1 cellular context compared by ENCODE assay signal in the genomic region with DNA sequence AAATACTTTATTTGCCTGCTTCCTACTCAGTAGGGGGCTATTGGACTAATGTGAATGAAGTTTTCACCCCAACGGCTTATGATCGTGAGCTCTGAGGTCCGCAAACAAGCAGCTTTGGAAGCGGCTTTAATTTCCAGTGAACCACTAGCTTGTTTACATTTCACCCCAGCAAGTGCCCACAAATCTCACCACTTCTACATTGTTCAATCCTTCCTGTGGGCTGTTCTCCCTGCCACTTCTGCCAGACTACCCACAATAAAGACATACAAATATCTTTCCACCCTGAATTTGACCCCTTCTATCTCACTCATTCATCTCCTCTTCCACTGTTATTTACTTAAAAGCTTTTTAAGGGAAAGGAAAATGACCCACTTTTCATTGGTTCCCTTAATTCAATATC.
TF ChIP-seq lines count a peak whose summit lies in the region.

No MANE protein-coding gene starts in this region.

TF ChIP-seq in GM23338, 12 proteins besides CTCF, POLR2A, EP300 and RAD21 (continued from another document):
- TF ChIP-seq, protein P1, sequence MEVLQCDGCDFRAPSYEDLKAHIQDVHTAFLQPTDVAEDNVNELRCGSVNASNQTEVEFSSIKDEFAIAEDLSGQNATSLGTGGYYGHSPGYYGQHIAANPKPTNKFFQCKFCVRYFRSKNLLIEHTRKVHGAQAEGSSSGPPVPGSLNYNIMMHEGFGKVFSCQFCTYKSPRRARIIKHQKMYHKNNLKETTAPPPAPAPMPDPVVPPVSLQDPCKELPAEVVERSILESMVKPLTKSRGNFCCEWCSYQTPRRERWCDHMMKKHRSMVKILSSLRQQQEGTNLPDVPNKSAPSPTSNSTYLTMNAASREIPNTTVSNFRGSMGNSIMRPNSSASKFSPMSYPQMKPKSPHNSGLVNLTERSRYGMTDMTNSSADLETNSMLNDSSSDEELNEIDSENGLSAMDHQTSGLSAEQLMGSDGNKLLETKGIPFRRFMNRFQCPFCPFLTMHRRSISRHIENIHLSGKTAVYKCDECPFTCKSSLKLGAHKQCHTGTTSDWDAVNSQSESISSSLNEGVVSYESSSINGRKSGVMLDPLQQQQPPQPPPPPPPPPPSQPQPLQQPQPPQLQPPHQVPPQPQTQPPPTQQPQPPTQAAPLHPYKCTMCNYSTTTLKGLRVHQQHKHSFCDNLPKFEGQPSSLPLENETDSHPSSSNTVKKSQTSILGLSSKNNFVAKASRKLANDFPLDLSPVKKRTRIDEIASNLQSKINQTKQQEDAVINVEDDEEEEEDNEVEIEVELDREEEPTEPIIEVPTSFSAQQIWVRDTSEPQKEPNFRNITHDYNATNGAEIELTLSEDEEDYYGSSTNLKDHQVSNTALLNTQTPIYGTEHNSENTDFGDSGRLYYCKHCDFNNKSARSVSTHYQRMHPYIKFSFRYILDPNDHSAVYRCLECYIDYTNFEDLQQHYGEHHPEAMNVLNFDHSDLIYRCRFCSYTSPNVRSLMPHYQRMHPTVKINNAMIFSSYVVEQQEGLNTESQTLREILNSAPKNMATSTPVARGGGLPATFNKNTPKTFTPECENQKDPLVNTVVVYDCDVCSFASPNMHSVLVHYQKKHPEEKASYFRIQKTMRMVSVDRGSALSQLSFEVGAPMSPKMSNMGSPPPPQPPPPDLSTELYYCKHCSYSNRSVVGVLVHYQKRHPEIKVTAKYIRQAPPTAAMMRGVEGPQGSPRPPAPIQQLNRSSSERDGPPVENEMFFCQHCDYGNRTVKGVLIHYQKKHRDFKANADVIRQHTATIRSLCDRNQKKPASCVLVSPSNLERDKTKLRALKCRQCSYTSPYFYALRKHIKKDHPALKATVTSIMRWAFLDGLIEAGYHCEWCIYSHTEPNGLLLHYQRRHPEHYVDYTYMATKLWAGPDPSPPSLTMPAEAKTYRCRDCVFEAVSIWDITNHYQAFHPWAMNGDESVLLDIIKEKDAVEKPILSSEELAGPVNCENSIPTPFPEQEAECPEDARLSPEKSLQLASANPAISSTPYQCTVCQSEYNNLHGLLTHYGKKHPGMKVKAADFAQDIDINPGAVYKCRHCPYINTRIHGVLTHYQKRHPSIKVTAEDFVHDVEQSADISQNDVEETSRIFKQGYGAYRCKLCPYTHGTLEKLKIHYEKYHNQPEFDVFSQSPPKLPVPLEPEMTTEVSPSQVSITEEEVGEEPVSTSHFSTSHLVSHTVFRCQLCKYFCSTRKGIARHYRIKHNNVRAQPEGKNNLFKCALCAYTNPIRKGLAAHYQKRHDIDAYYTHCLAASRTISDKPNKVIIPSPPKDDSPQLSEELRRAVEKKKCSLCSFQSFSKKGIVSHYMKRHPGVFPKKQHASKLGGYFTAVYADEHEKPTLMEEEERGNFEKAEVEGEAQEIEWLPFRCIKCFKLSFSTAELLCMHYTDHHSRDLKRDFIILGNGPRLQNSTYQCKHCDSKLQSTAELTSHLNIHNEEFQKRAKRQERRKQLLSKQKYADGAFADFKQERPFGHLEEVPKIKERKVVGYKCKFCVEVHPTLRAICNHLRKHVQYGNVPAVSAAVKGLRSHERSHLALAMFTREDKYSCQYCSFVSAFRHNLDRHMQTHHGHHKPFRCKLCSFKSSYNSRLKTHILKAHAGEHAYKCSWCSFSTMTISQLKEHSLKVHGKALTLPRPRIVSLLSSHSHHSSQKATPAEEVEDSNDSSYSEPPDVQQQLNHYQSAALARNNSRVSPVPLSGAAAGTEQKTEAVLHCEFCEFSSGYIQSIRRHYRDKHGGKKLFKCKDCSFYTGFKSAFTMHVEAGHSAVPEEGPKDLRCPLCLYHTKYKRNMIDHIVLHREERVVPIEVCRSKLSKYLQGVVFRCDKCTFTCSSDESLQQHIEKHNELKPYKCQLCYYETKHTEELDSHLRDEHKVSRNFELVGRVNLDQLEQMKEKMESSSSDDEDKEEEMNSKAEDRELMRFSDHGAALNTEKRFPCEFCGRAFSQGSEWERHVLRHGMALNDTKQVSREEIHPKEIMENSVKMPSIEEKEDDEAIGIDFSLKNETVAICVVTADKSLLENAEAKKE (CRISPR knock-in tag; IDR thresholded peaks at IDR 0.05): no peak
- no peak for TF ChIP-seq JUNB (IDR thresholded peaks at IDR 0.05; ENCODE audit: unreplicated experiment)
- no peak for TF ChIP-seq POLR2AphosphoS5 (IDR thresholded peaks at IDR 0.05; ENCODE audit: low read depth)
- TF ChIP-seq, protein P2, sequence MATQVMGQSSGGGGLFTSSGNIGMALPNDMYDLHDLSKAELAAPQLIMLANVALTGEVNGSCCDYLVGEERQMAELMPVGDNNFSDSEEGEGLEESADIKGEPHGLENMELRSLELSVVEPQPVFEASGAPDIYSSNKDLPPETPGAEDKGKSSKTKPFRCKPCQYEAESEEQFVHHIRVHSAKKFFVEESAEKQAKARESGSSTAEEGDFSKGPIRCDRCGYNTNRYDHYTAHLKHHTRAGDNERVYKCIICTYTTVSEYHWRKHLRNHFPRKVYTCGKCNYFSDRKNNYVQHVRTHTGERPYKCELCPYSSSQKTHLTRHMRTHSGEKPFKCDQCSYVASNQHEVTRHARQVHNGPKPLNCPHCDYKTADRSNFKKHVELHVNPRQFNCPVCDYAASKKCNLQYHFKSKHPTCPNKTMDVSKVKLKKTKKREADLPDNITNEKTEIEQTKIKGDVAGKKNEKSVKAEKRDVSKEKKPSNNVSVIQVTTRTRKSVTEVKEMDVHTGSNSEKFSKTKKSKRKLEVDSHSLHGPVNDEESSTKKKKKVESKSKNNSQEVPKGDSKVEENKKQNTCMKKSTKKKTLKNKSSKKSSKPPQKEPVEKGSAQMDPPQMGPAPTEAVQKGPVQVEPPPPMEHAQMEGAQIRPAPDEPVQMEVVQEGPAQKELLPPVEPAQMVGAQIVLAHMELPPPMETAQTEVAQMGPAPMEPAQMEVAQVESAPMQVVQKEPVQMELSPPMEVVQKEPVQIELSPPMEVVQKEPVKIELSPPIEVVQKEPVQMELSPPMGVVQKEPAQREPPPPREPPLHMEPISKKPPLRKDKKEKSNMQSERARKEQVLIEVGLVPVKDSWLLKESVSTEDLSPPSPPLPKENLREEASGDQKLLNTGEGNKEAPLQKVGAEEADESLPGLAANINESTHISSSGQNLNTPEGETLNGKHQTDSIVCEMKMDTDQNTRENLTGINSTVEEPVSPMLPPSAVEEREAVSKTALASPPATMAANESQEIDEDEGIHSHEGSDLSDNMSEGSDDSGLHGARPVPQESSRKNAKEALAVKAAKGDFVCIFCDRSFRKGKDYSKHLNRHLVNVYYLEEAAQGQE (IDR thresholded peaks at IDR 0.05; ENCODE audit: unreplicated experiment): no peak
